11 cellular contexts compared by ENCODE assay signal in genomic region chr2:116153729-116154128, GRCh38.
"Had no signal": no experiment of that assay in that cellular context is flagged by ENCODE, and none has a peak within 500 bp of the region (broad histone marks: within the 10 kb centered on the region; RNA-seq: fewer than 3 reads in every experiment).

No MANE protein-coding gene starts in this region.

- H2AFZ ChIP-seq: GM23248, GM23338 had no signal

- H3K36me3 ChIP-seq: HAP-1 had no signal

- H3K4me3 ChIP-seq: GM23248, GM23338, HAP-1 had no signal

- H3K27ac ChIP-seq: GM23248 had no signal

- ATAC-seq: GM23338, HCT116 had no signal

- H3K4me2 ChIP-seq: GM23338 had no signal

- H3K9ac ChIP-seq: GM23248 had no signal

- DNase-seq: GM23248, GOT3, H7, H9, HCEC 1CT, HFFc6 had no signal

- FAIRE-seq: H1, H54 had no signal
